ENCODE assay signal across 13 cellular contexts in genomic region chr2:6914829-6915228, GRCh38. TPM values are rescaled to one million over a fixed set of nuclear protein-coding genes. Genes with fewer than 3 reads are reported as not detected.
DNase-seq lines count a peak whose midpoint lies in the region; ATAC-seq, FAIRE-seq and TF ChIP-seq lines count a peak whose summit lies in the region.
"Had no signal": no experiment of that assay in that cellular context is flagged by ENCODE, and none has a peak within 500 bp of the region (broad histone marks: within the 10 kb centered on the region; RNA-seq: fewer than 3 reads in every experiment).

No MANE protein-coding gene starts in this region.

- dilution Hi-C loops in keratinocyte (cut with MboI; ENCODE audit: extremely low pct_ligation_motif_present, low sequenced_read_pairs), result no loop called here

- H3K4me1 Mint-ChIP-seq in CD8-positive, alpha-beta T cell (ENCODE audit: low read depth), result peaks cover 76% of the 10 kb centered on the region
- H3K4me1 Mint-ChIP-seq in activated naive CD8-positive, alpha-beta T cell (ENCODE audit: low read depth), result peaks cover 79% of the 10 kb centered on the region

- no peak for DNase-seq in CD8-positive, alpha-beta T cell
- DNase-seq in LoVo (ENCODE audit: low spot score) (peak; percentile 40), keratinocyte (ENCODE audit: low read depth, low spot score) (peak; percentile 28), right cardiac atrium (no peak), erythroblast (lab: John Stamatoyannopoulos, UW) (no peak), D341Med (ENCODE audit: low spot score) (no peak), WERI-Rb-1 (no peak)
- DNase-seq: activated gamma-delta T cell, esophagus squamous epithelium, left ventricle myocardium inferior, NCI-H2171 had no signal

- H3K27ac ChIP-seq in CD8-positive, alpha-beta T cell (ENCODE audit: low read depth, low read length), result no peak overlapping the region
- H3K27ac ChIP-seq in keratinocyte (ENCODE audit: control insufficient read depth, insufficient read depth, low read length) (no peak overlapping the region), right cardiac atrium (ENCODE audit: low read length) (no peak overlapping the region), WERI-Rb-1 (no peak overlapping the region)
- H3K27ac ChIP-seq: esophagus squamous epithelium, left ventricle myocardium inferior, right atrium auricular region had no signal

- intact Hi-C loops in CD8-positive, alpha-beta T cell (cut with DNase I, micrococcal nuclease), result loop anchor here in 1 of 2 experiments (5.0 to 10.0 kb wide), 2 partner anchors 48 to 1920 kb away; partner anchors contain the start of genes CMPK2 and KIDINS220
- intact Hi-C loops in right cardiac atrium (cut with DNase I), result loop anchor here in 2 of 4 donors (5.0 kb wide), 2 partner anchors 92 to 122 kb away; no protein-coding TSS in a partner anchor

- no peak overlapping the region for H3K4me3 Mint-ChIP-seq in CD8-positive, alpha-beta T cell
- H3K4me3 Mint-ChIP-seq in activated naive CD8-positive, alpha-beta T cell, result peak overlapping the region; percentile 57

- no peak for FAIRE-seq in keratinocyte (lab: Jason Lieb, UNC)

- H3K36me3 Mint-ChIP-seq in CD8-positive, alpha-beta T cell, result peaks cover 4% of the 10 kb centered on the region
- H3K36me3 Mint-ChIP-seq in activated naive CD8-positive, alpha-beta T cell, result peaks cover 7% of the 10 kb centered on the region

- no peaks in the 10 kb centered on the region for H3K9me3 ChIP-seq in CD8-positive, alpha-beta T cell (ENCODE audit: low read length)
- H3K9me3 ChIP-seq in keratinocyte (ENCODE audit: control insufficient read depth, low read depth, low read length) (no peaks in the 10 kb centered on the region), right cardiac atrium (ENCODE audit: control insufficient read depth, low read length) (no peaks in the 10 kb centered on the region), WERI-Rb-1 (ENCODE audit: severe bottlenecking) (no peaks in the 10 kb centered on the region)
- H3K9me3 ChIP-seq: esophagus squamous epithelium, left ventricle myocardium inferior, right atrium auricular region had no signal

- H3K9ac ChIP-seq in keratinocyte (ENCODE audit: control insufficient read depth, extremely low read depth, insufficient read depth, low read length), result no peak overlapping the region

- POLR2A ChIA-PET in CD8-positive, alpha-beta T cell (lab: Charles Lee), result interaction anchor here (1.1 to 1.5 kb wide), 2 partner anchors 9 to 50 kb away, joined by 4 read pairs; no protein-coding TSS in a partner anchor

- no peaks in the 10 kb centered on the region for H3K9me1 ChIP-seq in keratinocyte (ENCODE audit: control insufficient read depth, extremely low read depth, insufficient read depth, low read length)

- peak overlapping the region; percentile 88 for H3K27ac Mint-ChIP-seq in CD8-positive, alpha-beta T cell
- peak overlapping the region; percentile 92 for H3K27ac Mint-ChIP-seq in activated naive CD8-positive, alpha-beta T cell

- H4K20me1 ChIP-seq in keratinocyte (ENCODE audit: control insufficient read depth, extremely low read depth, insufficient read depth, low read length), result peaks cover 2% of the 10 kb centered on the region

- no peaks in the 10 kb centered on the region for H3K9me3 Mint-ChIP-seq in CD8-positive, alpha-beta T cell
- no peaks in the 10 kb centered on the region for H3K9me3 Mint-ChIP-seq in activated naive CD8-positive, alpha-beta T cell (ENCODE audit: low read depth)

- WGBS in right cardiac atrium, result 91% methylated on average over 3 of the region's 3 CpGs

- no peaks in the 10 kb centered on the region for H3K36me3 ChIP-seq in CD8-positive, alpha-beta T cell (ENCODE audit: insufficient read depth, low read length)
- H3K36me3 ChIP-seq in keratinocyte (ENCODE audit: control insufficient read depth in 2 of 2, extremely low read depth in 1 of 2, insufficient read depth in 2 of 2, low read length in 2 of 2) (no peaks in the 10 kb centered on the region), WERI-Rb-1 (peaks cover 2% of the 10 kb centered on the region; the same call in 1 of the 2 replicates)
- H3K36me3 ChIP-seq: esophagus squamous epithelium, left ventricle myocardium inferior, right atrium auricular region had no signal

- CTCF ChIA-PET in CD8-positive, alpha-beta T cell (lab: Charles Lee), result interaction anchor here (0.7 to 10.1 kb wide), 6 partner anchors 11 to 105 kb away, joined by 3 to 109 read pairs (median 4); partner anchors contain the start of gene RSAD2

- no peak overlapping the region for H3K4me3 ChIP-seq in CD8-positive, alpha-beta T cell (ENCODE audit: low read depth, low read length)
- H3K4me3 ChIP-seq in keratinocyte (ENCODE audit: control insufficient read depth in 2 of 3, extremely low read depth in 1 of 3, insufficient read depth in 2 of 3, low read depth in 1 of 3, low read length in 3 of 3), result no peak overlapping the region
- no peak overlapping the region for H3K4me3 ChIP-seq in right cardiac atrium (ENCODE audit: low read length)
- no peak overlapping the region for H3K4me3 ChIP-seq in WERI-Rb-1 (ENCODE audit: low read depth, low read length)
- H3K4me3 ChIP-seq: esophagus squamous epithelium, left ventricle myocardium inferior, right atrium auricular region had no signal

- H3K27me3 ChIP-seq in CD8-positive, alpha-beta T cell (ENCODE audit: insufficient read depth, low read length), result no peaks in the 10 kb centered on the region
- H3K27me3 ChIP-seq in keratinocyte (ENCODE audit: control insufficient read depth, extremely low read depth, insufficient read depth, low read length) (no peaks in the 10 kb centered on the region), right cardiac atrium (ENCODE audit: control insufficient read depth, insufficient read depth) (no peaks in the 10 kb centered on the region), WERI-Rb-1 (ENCODE audit: insufficient read depth, low read depth, severe bottlenecking) (no peaks in the 10 kb centered on the region)
- H3K27me3 ChIP-seq: right atrium auricular region had no signal

- no peaks in the 10 kb centered on the region for H3K27me3 Mint-ChIP-seq in CD8-positive, alpha-beta T cell (ENCODE audit: low read depth)
- H3K27me3 Mint-ChIP-seq in activated naive CD8-positive, alpha-beta T cell, result no peaks in the 10 kb centered on the region

- TF ChIP-seq POLR2A in erythroblast (IDR thresholded peaks at IDR 0.05; ENCODE audit: low read length), result no peak

- no peak overlapping the region for H3K4me2 ChIP-seq in keratinocyte (ENCODE audit: control insufficient read depth, extremely low read depth, insufficient read depth, low read depth, low read length)

- ATAC-seq in CD8-positive, alpha-beta T cell, result no peak
- ATAC-seq in right cardiac atrium, result no peak

- no peaks in the 10 kb centered on the region for H3K79me2 ChIP-seq in keratinocyte (ENCODE audit: control insufficient read depth, insufficient read depth, low read length)

- TF ChIP-seq CTCF in CD8-positive, alpha-beta T cell (IDR thresholded peaks at IDR 0.05), result no peak
- TF ChIP-seq CTCF in keratinocyte (optimal IDR thresholded peaks at IDR 0.05 in 1 of 3, IDR thresholded peaks at IDR 0.05 in 1 of 3, conservative IDR thresholded peaks at IDR 0.05 in 1 of 3; ENCODE audit: extremely low read depth in 1 of 3, insufficient read depth in 2 of 3, low read length in 3 of 3) (no peak), WERI-Rb-1 (IDR thresholded peaks at IDR 0.05; ENCODE audit: low read depth, low read length) (no peak)

- H2AFZ ChIP-seq in keratinocyte (ENCODE audit: control insufficient read depth, low read length), result no peak overlapping the region

- H3K4me1 ChIP-seq in CD8-positive, alpha-beta T cell (ENCODE audit: insufficient read depth, low read length), result peaks cover 79% of the 10 kb centered on the region
- H3K4me1 ChIP-seq in keratinocyte (ENCODE audit: control insufficient read depth, extremely low read depth, insufficient read depth, low read length) (peaks cover 3% of the 10 kb centered on the region), right cardiac atrium (ENCODE audit: control insufficient read depth, insufficient read depth, low read length) (no peaks in the 10 kb centered on the region)

RNA-seq across cellular contexts. Expression of gene RNF144A, which starts 2.4 kb away (rescaled TPM):
- total RNA-seq in CD8-positive, alpha-beta T cell, result 10 to 100 TPM; 25.8 to 28.8 TPM
- polyA plus RNA-seq in keratinocyte, result 1.1 to 1.4 TPM (median 1.3 TPM) in 3 replicates
- 0.82 TPM for polyA plus RNA-seq in keratinocyte (2011; ENCODE audit: low read depth)
- polyA plus RNA-seq in keratinocyte (2011; cell fraction: cytosol; rRNA removed), result 1.1 and 1.5 TPM in 2 replicates
- 1.5 and 1.9 TPM in 2 replicates for polyA plus RNA-seq in keratinocyte (2011; cell fraction: nucleus; rRNA removed)
- polyA plus RNA-seq in keratinocyte (2012; ENCODE audit: low replicate concordance), result 0.47 and 0.88 TPM in 2 replicates
- 0.98 to 3.8 TPM (median 3.0 TPM) in 3 replicates for polyA minus RNA-seq in keratinocyte
- polyA minus RNA-seq in keratinocyte (2011; cell fraction: cytosol; rRNA and poly(A)+ RNA removed), result 1.7 TPM
- polyA minus RNA-seq in keratinocyte (2011; cell fraction: nucleus; rRNA and poly(A)+ RNA removed), result 1.7 and 3.6 TPM in 2 replicates
- total RNA-seq in right cardiac atrium, result 10 to 100 TPM in 3 of 4 donors, 1 to 10 TPM in 1; 5.9 to 14.3 (median 10.5) TPM
- polyA plus RNA-seq in right cardiac atrium, result 4.7 TPM

RNA-seq across cellular contexts. Expression of gene RSAD2, which starts 37.3 kb away (rescaled TPM):
- 1 to 10 TPM; 1.8 to 2.1 TPM for total RNA-seq in CD8-positive, alpha-beta T cell
- 1.7 to 2.2 TPM (median 2.0 TPM) in 3 replicates for polyA plus RNA-seq in keratinocyte
- 5.2 TPM for polyA plus RNA-seq in keratinocyte (2011; ENCODE audit: low read depth)
- 0.71 and 1.6 TPM in 2 replicates for polyA plus RNA-seq in keratinocyte (2011; cell fraction: cytosol; rRNA removed)
- polyA plus RNA-seq in keratinocyte (2011; cell fraction: nucleus; rRNA removed), result 2.5 and 3.5 TPM in 2 replicates
- 1.8 and 5.3 TPM in 2 replicates for polyA plus RNA-seq in keratinocyte (2012; ENCODE audit: low replicate concordance)
- polyA minus RNA-seq in keratinocyte, result 1.3 to 2.4 TPM (median 1.7 TPM) in 3 replicates
- 1.2 TPM for polyA minus RNA-seq in keratinocyte (2011; cell fraction: cytosol; rRNA and poly(A)+ RNA removed)
- polyA minus RNA-seq in keratinocyte (2011; cell fraction: nucleus; rRNA and poly(A)+ RNA removed), result 5.1 and 6.7 TPM in 2 replicates
- total RNA-seq in right cardiac atrium, result 1 to 10 TPM; 1.6 to 6.4 (median 5.0) TPM
- 3.0 TPM for polyA plus RNA-seq in right cardiac atrium

RNA-seq across cellular contexts. Expression of gene CMPK2, which starts 49.1 kb away (rescaled TPM):
- total RNA-seq in CD8-positive, alpha-beta T cell, result 1 to 10 TPM; 3.0 to 4.0 TPM
- polyA plus RNA-seq in keratinocyte, result 0.85 to 3.1 TPM (median 1.5 TPM) in 3 replicates
- polyA plus RNA-seq in keratinocyte (2011; ENCODE audit: low read depth), result 0.11 TPM
- 0.90 and 1.5 TPM in 2 replicates for polyA plus RNA-seq in keratinocyte (2011; cell fraction: cytosol; rRNA removed)
- 1.1 and 1.4 TPM in 2 replicates for polyA plus RNA-seq in keratinocyte (2011; cell fraction: nucleus; rRNA removed)
- 0.25 and 2.8 TPM in 2 replicates for polyA plus RNA-seq in keratinocyte (2012; ENCODE audit: low replicate concordance)
- polyA minus RNA-seq in keratinocyte, result 2.0 to 3.4 TPM (median 2.3 TPM) in 3 replicates
- 1.3 TPM for polyA minus RNA-seq in keratinocyte (2011; cell fraction: cytosol; rRNA and poly(A)+ RNA removed)
- polyA minus RNA-seq in keratinocyte (2011; cell fraction: nucleus; rRNA and poly(A)+ RNA removed), result 0.63 and 1.3 TPM in 2 replicates
- total RNA-seq in right cardiac atrium, result 1 to 10 TPM; 3.0 to 5.7 (median 4.3) TPM
- 2.7 TPM for polyA plus RNA-seq in right cardiac atrium

Comparison
In these comparisons a context has a peak if more than half of its experiments do, and no peak if none do; other contexts are left out.
1. DNase-seq: peak in LoVo (single experiment) and keratinocyte (single experiment); none in CD8-positive, alpha-beta T cell (0 of 7), right cardiac atrium (0 of 3), erythroblast (0 of 2), D341Med (single experiment) and WERI-Rb-1 (single experiment).